10 cellular contexts compared by ENCODE assay signal in genomic region chr9:12817702-12818101, GRCh38. TPM values are rescaled to one million over a fixed set of nuclear protein-coding genes. Genes with fewer than 3 reads are reported as not detected.
DNase-seq lines count a peak whose midpoint lies in the region; ATAC-seq and TF ChIP-seq lines count a peak whose summit lies in the region.
"Had no signal": no experiment of that assay in that cellular context is flagged by ENCODE, and none has a peak within 500 bp of the region (broad histone marks: within the 10 kb centered on the region; RNA-seq: fewer than 3 reads in every experiment).

No MANE protein-coding gene starts in this region.

- H3K36me3 Mint-ChIP-seq in glutamatergic neuron (ENCODE audit: unreplicated experiment) = peaks cover 5% of the 10 kb centered on the region
- H3K36me3 Mint-ChIP-seq: activated CD8-positive, alpha-beta memory T cell treated with anti-CD3 and anti-CD28 coated beads, Interleukin-2, amount 10 ng/mL, durations not matched to agents 7 days and 5 days had no signal

- H3K4me1 Mint-ChIP-seq in glutamatergic neuron (ENCODE audit: low read depth, unreplicated experiment) = peaks cover 30% of the 10 kb centered on the region
- H3K4me1 Mint-ChIP-seq: activated CD8-positive, alpha-beta memory T cell treated with anti-CD3 and anti-CD28 coated beads, Interleukin-2, amount 10 ng/mL, durations not matched to agents 7 days and 5 days had no signal

- DNase-seq in HT-29 (ENCODE audit: low spot score) = peak; percentile 88
- peak; percentile 80 for DNase-seq in amniotic epithelial cell (ENCODE audit: low read depth)
- DNase-seq in glutamatergic neuron = peak; percentile 55
- peak; percentile 99 for DNase-seq in renal cortical epithelial cell (ENCODE audit: low read depth)
- no peak for DNase-seq in OCI-M1 (lab: John Stamatoyannopoulos, UW)
- no peak for DNase-seq in effector CD8-positive, alpha-beta T cell (lab: John Stamatoyannopoulos, UW)
- no peak for DNase-seq in GM13976 (ENCODE audit: low spot score)
- DNase-seq: activated CD8-positive, alpha-beta memory T cell treated with anti-CD3 and anti-CD28 coated beads, Interleukin-2, amount 10 ng/mL, durations not matched to agents 7 days and 5 days; stimulated activated CD4-positive, alpha-beta T cell treated with anti-CD3 and anti-CD28 coated beads, Interleukin-2, amount 100 ng/mL, for 24 hours had no signal

- peaks cover 6% of the 10 kb centered on the region for H3K9me3 Mint-ChIP-seq in glutamatergic neuron (ENCODE audit: unreplicated experiment)

- no peak for ATAC-seq in GM21360 (IDR thresholded peaks at IDR 0.05; ENCODE audit: unreplicated experiment)
- ATAC-seq: activated CD8-positive, alpha-beta memory T cell treated with anti-CD3 and anti-CD28 coated beads, Interleukin-2, amount 10 ng/mL, durations not matched to agents 7 days and 5 days had no signal

- TF ChIP-seq CTCF in glutamatergic neuron (IDR thresholded peaks at IDR 0.05; ENCODE audit: partially characterized antibody, unreplicated experiment) = no peak
- TF ChIP-seq CTCF in GM13976 (IDR thresholded peaks at IDR 0.05; ENCODE audit: borderline replicate concordance, control extremely low read depth, extremely low read depth, insufficient read depth, missing control alignments) = no peak

- H3K27me3 Mint-ChIP-seq in glutamatergic neuron (ENCODE audit: unreplicated experiment) = peaks cover 2% of the 10 kb centered on the region
- H3K27me3 Mint-ChIP-seq: activated CD8-positive, alpha-beta memory T cell treated with anti-CD3 and anti-CD28 coated beads, Interleukin-2, amount 10 ng/mL, durations not matched to agents 7 days and 5 days had no signal

- no peak overlapping the region for H3K4me3 Mint-ChIP-seq in glutamatergic neuron (ENCODE audit: unreplicated experiment)
- H3K4me3 Mint-ChIP-seq: activated CD8-positive, alpha-beta memory T cell treated with anti-CD3 and anti-CD28 coated beads, Interleukin-2, amount 10 ng/mL, durations not matched to agents 7 days and 5 days had no signal

- in situ Hi-C loops in GM13976 (cut with MboI; ENCODE audit: low sequenced_read_pairs, unreplicated experiment) = no loop called here

- H3K27ac Mint-ChIP-seq in glutamatergic neuron (ENCODE audit: unreplicated experiment) = peak overlapping the region; percentile 79
- H3K27ac Mint-ChIP-seq: activated CD8-positive, alpha-beta memory T cell treated with anti-CD3 and anti-CD28 coated beads, Interleukin-2, amount 10 ng/mL, durations not matched to agents 7 days and 5 days had no signal

RNA-seq across cellular contexts. Expression of gene LURAP1L, which starts 42.9 kb away (rescaled TPM):
- total RNA-seq in HT-29 (2014; rRNA removed; shearing (Covaris generic)) = 26.8 and 27.0 TPM in 2 replicates
- total RNA-seq in glutamatergic neuron (ENCODE audit: unreplicated experiment) (25.6 TPM), renal cortical epithelial cell (7.3 and 9.4 TPM in 2 replicates)
- total RNA-seq: activated CD8-positive, alpha-beta memory T cell treated with anti-CD3 and anti-CD28 coated beads, Interleukin-2, amount 10 ng/mL, durations not matched to agents 7 days and 5 days had no signal

Comparison
In these comparisons a context has a peak if more than half of its experiments do, and no peak if none do; other contexts are left out.
1. DNase-seq: peak in HT-29 (single experiment), amniotic epithelial cell (single experiment), glutamatergic neuron (single experiment) and renal cortical epithelial cell (single experiment); none in OCI-M1 (single experiment), effector CD8-positive, alpha-beta T cell (single experiment) and GM13976 (single experiment).